18 cellular contexts compared by ENCODE assay signal in the genomic region with DNA sequence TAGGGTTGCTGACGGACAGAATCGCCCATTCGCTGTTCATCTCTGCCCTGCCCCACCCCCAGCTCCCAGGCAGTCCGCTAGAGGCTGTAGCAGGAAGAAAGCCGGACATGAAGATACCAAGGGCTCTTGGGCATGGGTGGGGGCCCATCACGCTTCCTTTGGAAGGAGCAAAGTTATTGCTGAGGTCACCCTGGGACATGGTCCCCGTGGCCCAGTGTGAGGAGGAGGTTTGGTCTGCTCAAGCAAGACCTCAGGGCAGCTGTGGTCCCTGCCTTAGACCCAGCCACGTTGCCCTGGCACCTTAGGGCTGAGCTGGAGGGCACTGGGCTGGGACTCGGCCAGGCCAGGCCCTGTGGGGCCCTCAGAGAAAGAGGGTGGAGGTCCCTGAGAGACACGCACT.
DNase-seq lines count a peak whose midpoint lies in the region; ATAC-seq, FAIRE-seq and TF ChIP-seq lines count a peak whose summit lies in the region.
"Had no signal": no experiment of that assay in that cellular context is flagged by ENCODE, and none has a peak within 500 bp of the region (broad histone marks: within the 10 kb centered on the region; RNA-seq: fewer than 3 reads in every experiment).

No MANE protein-coding gene starts in this region.

- H3K4me3 Mint-ChIP-seq in natural killer cell treated with Interleukin-12 subunit alpha and Interleukin-12 subunit beta and Interleukin-15 and Interleukin-18, amount 100 ng/mL, for 72 hours = no peak overlapping the region
- H3K4me3 Mint-ChIP-seq in natural killer cell (no peak overlapping the region), neural crest cell (no peak overlapping the region)
- H3K4me3 Mint-ChIP-seq: CD4-positive, CD25-positive, alpha-beta regulatory T cell; CD8-positive, alpha-beta memory T cell had no signal

- H3K27ac Mint-ChIP-seq in natural killer cell treated with Interleukin-12 subunit alpha and Interleukin-12 subunit beta and Interleukin-15 and Interleukin-18, amount 100 ng/mL, for 72 hours = no peak overlapping the region
- H3K27ac Mint-ChIP-seq in natural killer cell (no peak overlapping the region), neural crest cell (ENCODE audit: unreplicated experiment) (peak overlapping the region; percentile 81)
- H3K27ac Mint-ChIP-seq: CD4-positive, CD25-positive, alpha-beta regulatory T cell; CD8-positive, alpha-beta memory T cell had no signal

- peaks cover 16% of the 10 kb centered on the region for H3K36me3 ChIP-seq in upper lobe of right lung
- no peaks in the 10 kb centered on the region for H3K36me3 ChIP-seq in small intestine (ENCODE audit: control insufficient read depth in 2 of 2, insufficient read depth in 2 of 2, low read length in 2 of 2)

- no peaks in the 10 kb centered on the region for H3K9me3 Mint-ChIP-seq in natural killer cell treated with Interleukin-12 subunit alpha and Interleukin-12 subunit beta and Interleukin-15 and Interleukin-18, amount 100 ng/mL, for 72 hours
- H3K9me3 Mint-ChIP-seq in natural killer cell (no peaks in the 10 kb centered on the region), neural crest cell (no peaks in the 10 kb centered on the region)
- H3K9me3 Mint-ChIP-seq: CD4-positive, CD25-positive, alpha-beta regulatory T cell had no signal

- FAIRE-seq in small intestine (lab: Jason Lieb, UNC) = no peak
- FAIRE-seq: D721Med, G401.6, GM12891 had no signal

- 73 to 82% (median 78%) methylated on average over 9 to 10 of the region's 10 CpGs for WGBS in small intestine, 3 donors

- H3K4me1 ChIP-seq in upper lobe of right lung = no peaks in the 10 kb centered on the region
- no peaks in the 10 kb centered on the region for H3K4me1 ChIP-seq in small intestine (ENCODE audit: control insufficient read depth in 2 of 2, insufficient read depth in 1 of 2, low read depth in 1 of 2, low read length in 1 of 2)

- no peak for DNase-seq in natural killer cell treated with Interleukin-12 subunit alpha and Interleukin-12 subunit beta and Interleukin-15 and Interleukin-18, amount 100 ng/mL, for 72 hours (ENCODE audit: low spot score)
- DNase-seq in natural killer cell (no peak), neural crest cell (ENCODE audit: low read depth, low spot score) (no peak), upper lobe of right lung (peak; percentile 43), SKM-1 (lab: John Stamatoyannopoulos, UW; ENCODE audit: unreplicated experiment) (no peak), small intestine (no peak), D341Med (ENCODE audit: low spot score) (no peak)
- DNase-seq: 8988T; C1 segment of cervical spinal cord; CD4-positive, CD25-positive, alpha-beta regulatory T cell; CD8-positive, alpha-beta memory T cell; COR-L47; GM23248; HCEC 1CT had no signal

- TF ChIP-seq CTCF in natural killer cell (IDR thresholded peaks at IDR 0.05) (no peak), neural crest cell (conservative IDR thresholded peaks at IDR 0.05) (no peak), upper lobe of right lung (IDR thresholded peaks at IDR 0.05) (no peak)

- H3K27me3 ChIP-seq in upper lobe of right lung = no peaks in the 10 kb centered on the region
- no peaks in the 10 kb centered on the region for H3K27me3 ChIP-seq in small intestine (ENCODE audit: control insufficient read depth in 2 of 2, insufficient read depth in 2 of 2, low read length in 2 of 2)

- no peak overlapping the region for H3K27ac ChIP-seq in upper lobe of right lung
- H3K27ac ChIP-seq in small intestine (ENCODE audit: low read depth in 1 of 2, low read length in 1 of 2) = no peak overlapping the region
- H3K27ac ChIP-seq: GM23248, HL-60 had no signal

- H3K4me1 Mint-ChIP-seq in natural killer cell treated with Interleukin-12 subunit alpha and Interleukin-12 subunit beta and Interleukin-15 and Interleukin-18, amount 100 ng/mL, for 72 hours (ENCODE audit: low read depth in 2 of 2) = no peaks in the 10 kb centered on the region
- H3K4me1 Mint-ChIP-seq in natural killer cell (no peaks in the 10 kb centered on the region), neural crest cell (peaks cover 9% of the 10 kb centered on the region)
- H3K4me1 Mint-ChIP-seq: CD4-positive, CD25-positive, alpha-beta regulatory T cell; CD8-positive, alpha-beta memory T cell had no signal

- ATAC-seq in natural killer cell treated with Interleukin-12 subunit alpha and Interleukin-12 subunit beta and Interleukin-15 and Interleukin-18, amount 100 ng/mL, for 72 hours = peak; percentile 14 to 22
- ATAC-seq in natural killer cell = no peak
- no peak for ATAC-seq in upper lobe of right lung

- H3K4me3 ChIP-seq in upper lobe of right lung = no peak overlapping the region
- no peak overlapping the region for H3K4me3 ChIP-seq in small intestine (ENCODE audit: low read depth in 1 of 2, low read length in 2 of 2)
- H3K4me3 ChIP-seq: GM23248 had no signal

- no peaks in the 10 kb centered on the region for H3K9me3 ChIP-seq in upper lobe of right lung
- no peaks in the 10 kb centered on the region for H3K9me3 ChIP-seq in small intestine (ENCODE audit: control insufficient read depth, low read depth)

- no peaks in the 10 kb centered on the region for H3K36me3 Mint-ChIP-seq in natural killer cell treated with Interleukin-12 subunit alpha and Interleukin-12 subunit beta and Interleukin-15 and Interleukin-18, amount 100 ng/mL, for 72 hours
- H3K36me3 Mint-ChIP-seq in natural killer cell (no peaks in the 10 kb centered on the region), neural crest cell (ENCODE audit: low read depth) (peaks cover 9% of the 10 kb centered on the region)
- H3K36me3 Mint-ChIP-seq: CD4-positive, CD25-positive, alpha-beta regulatory T cell; CD8-positive, alpha-beta memory T cell had no signal

- no peaks in the 10 kb centered on the region for H3K27me3 Mint-ChIP-seq in natural killer cell treated with Interleukin-12 subunit alpha and Interleukin-12 subunit beta and Interleukin-15 and Interleukin-18, amount 100 ng/mL, for 72 hours
- H3K27me3 Mint-ChIP-seq in natural killer cell (ENCODE audit: low read depth in 2 of 2) = peaks cover 0 to 3% of the 10 kb centered on the region in 2 donors
- no peaks in the 10 kb centered on the region for H3K27me3 Mint-ChIP-seq in neural crest cell (ENCODE audit: low read depth)
- H3K27me3 Mint-ChIP-seq: CD4-positive, CD25-positive, alpha-beta regulatory T cell had no signal

- intact Hi-C loops in natural killer cell (cut with micrococcal nuclease) = no loop called here
- intact Hi-C loops in upper lobe of right lung (cut with DNase I) = no loop called here

Comparison
In these comparisons a context has a peak if more than half of its experiments do, and no peak if none do; other contexts are left out.
1. ATAC-seq: peak in natural killer cell treated with Interleukin-12 subunit alpha and Interleukin-12 subunit beta and Interleukin-15 and Interleukin-18, amount 100 ng/mL, for 72 hours (2 of 2); none in natural killer cell (0 of 3) and upper lobe of right lung (single experiment).